11 cellular contexts compared by ENCODE assay signal in the genomic region with DNA sequence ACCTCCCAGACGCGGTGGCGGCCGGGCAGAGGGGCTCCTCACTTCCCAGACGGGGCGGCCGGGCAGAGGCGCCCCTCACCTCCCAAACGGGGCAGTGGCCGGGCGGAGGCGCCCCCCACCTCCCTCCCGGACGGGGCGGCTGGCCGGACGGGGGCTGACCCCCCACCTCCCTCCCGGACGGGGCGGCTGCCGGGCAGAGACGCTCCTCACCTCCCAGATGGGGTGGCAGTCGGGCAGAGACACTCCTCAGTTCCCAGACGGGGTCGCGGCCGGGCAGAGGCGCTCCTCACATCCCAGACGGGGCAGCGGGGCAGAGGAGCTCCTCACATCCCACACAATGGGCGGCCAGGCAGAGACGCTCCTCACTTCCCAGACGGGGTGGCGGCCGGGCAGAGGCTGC. TPM values are rescaled to one million over a fixed set of nuclear protein-coding genes. Genes with fewer than 3 reads are reported as not detected.
"Had no signal": no experiment of that assay in that cellular context is flagged by ENCODE, and none has a peak within 500 bp of the region (broad histone marks: within the 10 kb centered on the region; RNA-seq: fewer than 3 reads in every experiment).

No MANE protein-coding gene starts in this region.

RNA-seq across cellular contexts. Expression of a gene that starts 45.1 kb away (rescaled TPM):
- total RNA-seq: activated B cell treated with CpG ODN at 0.5 μM for 24 hours; activated CD4-positive, alpha-beta memory T cell treated with anti-CD3 and anti-CD28 coated beads for 36 hours; activated CD8-positive, alpha-beta memory T cell treated with anti-CD3 and anti-CD28 coated beads for 36 hours; activated naive CD8-positive, alpha-beta T cell treated with anti-CD3 and anti-CD28 coated beads, Interleukin-2, amount 10 ng/mL, durations not matched to agents 7 days and 5 days; activated T-cell treated with anti-CD3 and anti-CD28 coated beads, Interleukin-2, amount 50 U/mL, for 72 hours; activated T-helper 17 cell treated with anti-CD3 and anti-CD28 coated beads, Interleukin-2, amount 50 U/mL, for 72 hours; ascending aorta; IMR-90; PC-3; Peyer's patch had no signal
- polyA plus RNA-seq: adipose tissue, IMR-90 had no signal

RNA-seq across cellular contexts. Expression of a gene that starts 58.0 kb away (rescaled TPM):
- total RNA-seq: activated B cell treated with CpG ODN at 0.5 μM for 24 hours had no signal
